In the genomic region with DNA sequence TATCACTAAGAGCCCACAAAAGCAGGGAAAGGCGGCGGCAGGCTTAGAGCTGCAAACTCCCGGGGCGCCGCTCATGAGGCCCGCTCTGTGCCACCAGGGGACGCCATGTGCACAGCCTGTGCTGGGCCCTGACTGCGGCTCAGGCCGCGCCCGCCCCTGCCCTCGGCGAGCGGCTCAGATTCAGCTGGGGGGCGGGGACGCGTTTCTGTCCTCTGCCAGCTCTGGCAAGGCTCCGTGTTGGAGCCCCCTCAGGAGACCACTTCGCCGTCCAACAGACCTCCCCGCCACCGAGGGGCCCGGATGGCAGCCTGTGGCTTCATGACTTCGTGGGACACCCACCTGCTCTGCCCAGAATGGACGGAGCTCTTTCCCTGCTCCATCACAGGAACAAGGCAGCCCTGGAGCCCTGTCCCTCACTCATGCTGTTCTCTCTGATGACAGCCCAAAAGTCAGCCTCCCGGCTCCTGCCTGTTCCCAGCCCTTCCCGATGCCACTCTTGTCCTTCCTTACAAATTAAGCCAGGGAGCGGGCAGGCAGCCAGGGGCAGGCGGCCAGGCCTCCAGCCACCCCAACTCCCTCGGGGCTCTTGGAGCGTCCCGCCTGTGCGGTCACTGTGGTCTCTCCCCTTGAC, we compare ENCODE assay signal across 8 cellular contexts.
DNase-seq lines count a peak whose midpoint lies in the region; ATAC-seq, FAIRE-seq and TF ChIP-seq lines count a peak whose summit lies in the region.

No MANE protein-coding gene starts in this region.

- CTCF ChIA-PET in A673 (lab: Charles Lee) = interaction anchor here (0.6 to 2.2 kb wide), 46 partner anchors 9 to 1238 kb away, joined by 3 to 80 read pairs (median 4); partner anchors contain the start of gene ABTB2

- no peaks in the 10 kb centered on the region for H3K9me3 ChIP-seq in A673 (ENCODE audit: low read depth, low read length, poor library complexity, severe bottlenecking)

- BruUV-seq in A673 (replicated peaks; lab: Mats Ljungman, UMichigan) = no TSS peak

- H3K4me1 Mint-ChIP-seq in central memory CD8-positive, alpha-beta T cell = peaks cover 5% of the 10 kb centered on the region

- no peak overlapping the region for H3K27ac ChIP-seq in A673 (ENCODE audit: low read depth, low read length, poor library complexity, severe bottlenecking)

- H3K9me3 Mint-ChIP-seq in central memory CD8-positive, alpha-beta T cell = no peaks in the 10 kb centered on the region

- intact Hi-C loops in A673 (cut with micrococcal nuclease; ENCODE audit: unreplicated experiment) = loop anchor here (1.0 to 5.0 kb wide), 4 partner anchors 185 to 337 kb away; no protein-coding TSS in a partner anchor

- no peaks in the 10 kb centered on the region for H3K27me3 ChIP-seq in A673 (replicated peaks; ENCODE audit: insufficient read depth, low read depth, low read length, poor library complexity)

- peaks cover 20% of the 10 kb centered on the region for H3K4me1 ChIP-seq in A673 (ENCODE audit: insufficient read depth, low read length, poor library complexity, severe bottlenecking)

- POLR2A ChIA-PET in A673 (lab: Charles Lee; ENCODE audit: low non-redundant PET) = interaction anchor here (0.7 kb wide), 1 partner anchor 19 kb away, joined by 3 read pairs; no protein-coding TSS in a partner anchor

- TF ChIP-seq CTCF in A673 (conservative IDR thresholded peaks at IDR 0.05; ENCODE audit: low read depth, low read length) = peak; percentile 99

- no peaks in the 10 kb centered on the region for H3K27me3 Mint-ChIP-seq in central memory CD8-positive, alpha-beta T cell

- peaks cover 2% of the 10 kb centered on the region for H3K36me3 Mint-ChIP-seq in central memory CD8-positive, alpha-beta T cell (ENCODE audit: insufficient read depth)

- ATAC-seq in HG03039 (IDR thresholded peaks at IDR 0.05; ENCODE audit: unreplicated experiment) = peak; percentile 71
- peak; percentile 94 for ATAC-seq in central memory CD8-positive, alpha-beta T cell (replicated peaks; ENCODE audit: extremely low read depth, poor library complexity, severe bottlenecking)

- DNase-seq in A673 (ENCODE audit: low spot score) (peak; percentile 95), GM18507 (ENCODE audit: extremely low spot score, insufficient read length, low read depth) (peak; percentile 77), NCI-H2196 (lab: John Stamatoyannopoulos, UW; ENCODE audit: unreplicated experiment) (peak; percentile 80), kidney tubule cell (ENCODE audit: low spot score) (peak; percentile 76)
- DNase-seq in activated CD4-positive, CD25-positive, alpha-beta regulatory T cell treated with anti-CD3 and anti-CD28 coated beads, Interleukin-2, amount 50 U/mL, for 72 hours = peak; percentile 85
- peak; percentile 50 to 70 for DNase-seq in central memory CD8-positive, alpha-beta T cell (ENCODE audit: low spot score in 2 of 2)
- DNase-seq in stimulated activated CD4-positive, alpha-beta T cell treated with anti-CD3 and anti-CD28 coated beads, Interleukin-1b, Interleukin-23, amount 100 ng/mL, for 48 hours = peak; percentile 79

- peaks cover 4% of the 10 kb centered on the region for H3K36me3 ChIP-seq in A673 (ENCODE audit: insufficient read depth, low read length, poor library complexity, severe bottlenecking)

- no peak overlapping the region for H3K27ac Mint-ChIP-seq in central memory CD8-positive, alpha-beta T cell (ENCODE audit: low read depth)

- H3K4me3 Mint-ChIP-seq in central memory CD8-positive, alpha-beta T cell = no peak overlapping the region

- peak; percentile 70 for FAIRE-seq in GM18507 (lab: Jason Lieb, UNC)

- H3K4me3 ChIP-seq in A673 (ENCODE audit: low read depth, low read length, poor library complexity, severe bottlenecking) = peak overlapping the region; percentile 37
